Comparison of ENCODE assay signal across 8 cellular contexts in genomic region chr7:152759655-152760383, GRCh38.
DNase-seq lines count a peak whose midpoint lies in the region; ATAC-seq lines count a peak whose summit lies in the region.

ACTR3B (plus strand) TSS chr7:152759752; CDS start chr7:152759883, 131 bp downstream.

- H3K27ac ChIP-seq in caudate nucleus (ENCODE audit: low read depth, low read length), result peak within 1 kb of the TSS; percentile 83

- DNase-seq in NOMO-1 (lab: John Stamatoyannopoulos, UW; ENCODE audit: unreplicated experiment in 2 of 2) (peak; percentile 36 to 44), NOMO-1 treated with dmso at 0.1 percent for 144 hours (lab: John Stamatoyannopoulos, UW; ENCODE audit: unreplicated experiment) (no peak), NCI-H2081 treated with DMSO at 0.1 percent for 48 hours (lab: John Stamatoyannopoulos, UW) (peak; percentile 26), caudate nucleus (lab: John Stamatoyannopoulos, UW) (peak in 60 of 61 donors; percentile 20 to 94 (median 80)), islet precursor cell (peak; percentile 90)
- DNase-seq in activated CD4-positive, CD25-positive, alpha-beta regulatory T cell treated with anti-CD3 and anti-CD28 coated beads, Interleukin-2, amount 50 U/mL, for 16 hours (ENCODE audit: low read depth, low spot score), result peak; percentile 73
- DNase-seq in stimulated activated CD4-positive, alpha-beta T cell treated with anti-CD3 and anti-CD28 coated beads, Interleukin-12 subunit alpha, Interleukin-12 subunit beta, amount 100 ng/mL, for 24 hours (ENCODE audit: low read depth in 2 of 2), result peak; percentile 74 to 80

- peak; percentile 91 for ATAC-seq in HG02798 (IDR thresholded peaks at IDR 0.05; ENCODE audit: poor library complexity, unreplicated experiment)
